7 cellular contexts compared by ENCODE assay signal in the genomic region with DNA sequence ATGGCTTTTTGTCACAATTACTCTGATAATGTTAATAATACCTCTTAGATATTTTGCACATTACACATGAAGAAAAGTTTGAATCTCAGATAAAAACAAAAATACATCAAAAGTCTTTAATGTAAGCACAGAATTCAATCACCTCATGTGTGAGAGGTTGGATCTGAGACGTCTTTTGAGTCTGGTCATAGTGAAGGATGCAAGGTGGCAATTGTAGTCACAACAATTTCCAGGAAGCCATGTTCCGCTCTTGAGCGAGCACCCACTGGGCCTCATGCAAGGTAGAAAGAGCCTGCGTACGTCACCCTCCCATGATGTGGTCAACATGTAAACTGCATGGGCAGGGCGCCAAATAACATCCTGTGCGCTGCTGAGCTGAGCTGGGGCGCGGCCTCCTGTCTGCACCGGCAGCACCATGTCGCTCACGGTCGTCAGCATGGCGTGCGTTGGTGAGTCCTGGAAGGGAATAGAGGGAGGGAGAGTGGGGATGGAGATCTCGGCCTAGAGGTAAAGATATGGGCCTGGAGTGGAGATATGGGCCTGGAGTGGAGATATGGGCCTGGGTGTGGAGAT. TPM values are rescaled to one million over a fixed set of nuclear protein-coding genes. Genes with fewer than 3 reads are reported as not detected.
"Had no signal": no experiment of that assay in that cellular context is flagged by ENCODE, and none has a peak within 500 bp of the region (broad histone marks: within the 10 kb centered on the region; RNA-seq: fewer than 3 reads in every experiment).

A gene (plus strand): TSS at position 383 of the 573 bp plus-strand sequence. CDS start 33 bp downstream, at position 416.

RNA-seq across cellular contexts. Expression of the gene that starts here (rescaled TPM):
- total RNA-seq: HT-29, LHCN-M2, MCF 10A, OCI-LY7, PC-3, SK-MEL-5 had no signal
- polyA plus RNA-seq: SK-N-SH had no signal
